In genomic region chr3:129311054-129311902, GRCh38 we compare ENCODE assay signal across 18 cellular contexts. TPM values are rescaled to one million over a fixed set of nuclear protein-coding genes. Genes with fewer than 3 reads are reported as not detected.
DNase-seq lines count a peak whose midpoint lies in the region; ATAC-seq and TF ChIP-seq lines count a peak whose summit lies in the region.
"Had no signal": no experiment of that assay in that cellular context is flagged by ENCODE, and none has a peak within 500 bp of the region (broad histone marks: within the 10 kb centered on the region; RNA-seq: fewer than 3 reads in every experiment).

No MANE protein-coding gene starts in this region.

- peaks cover 31% of the 10 kb centered on the region for H3K4me1 Mint-ChIP-seq in activated naive CD8-positive, alpha-beta T cell treated with anti-CD3 and anti-CD28 coated beads, Interleukin-2, amount 50 U/mL, for 24 hours
- H3K4me1 Mint-ChIP-seq in activated naive CD8-positive, alpha-beta T cell treated with anti-CD3 and anti-CD28 coated beads for 36 hours = peaks cover 39% of the 10 kb centered on the region
- H3K4me1 Mint-ChIP-seq in MCF 10A (ENCODE audit: insufficient read depth, unreplicated experiment) = peaks cover 16% of the 10 kb centered on the region
- H3K4me1 Mint-ChIP-seq in naive B cell = peaks cover 26 to 39% (median 34%) of the 10 kb centered on the region in 3 donors

- DNase-seq in activated naive CD8-positive, alpha-beta T cell treated with anti-CD3 and anti-CD28 coated beads, Interleukin-2, amount 50 U/mL, for 24 hours = no peak
- DNase-seq in activated naive CD8-positive, alpha-beta T cell treated with anti-CD3 and anti-CD28 coated beads for 36 hours = no peak
- DNase-seq in MCF 10A (ENCODE audit: unreplicated experiment) (no peak), naive B cell (no peak), NCI-H446 (lab: John Stamatoyannopoulos, UW) (no peak), NCI-H1694 (lab: John Stamatoyannopoulos, UW) (no peak), NCI-H2227 (lab: John Stamatoyannopoulos, UW; ENCODE audit: unreplicated experiment) (no peak)
- DNase-seq: activated CD4-positive, alpha-beta T cell treated with anti-CD3 and anti-CD28 coated beads for 4 hours; activated T-cell treated with anti-CD3 and anti-CD28 coated beads, Interleukin-2, amount 50 U/mL, for 1 hour; Calu3; central memory CD4-positive, alpha-beta T cell; foreskin fibroblast; mucosa of descending colon; NCI-H446 treated with DMSO at 0.1 percent for 48 hours; stimulated activated naive CD4-positive, alpha-beta T cell had no signal

- BruUV-seq in MCF 10A (replicated peaks; lab: Mats Ljungman, UMichigan) = no TSS peak

- H3K4me3 Mint-ChIP-seq in activated naive CD8-positive, alpha-beta T cell treated with anti-CD3 and anti-CD28 coated beads, Interleukin-2, amount 50 U/mL, for 24 hours = no peak overlapping the region
- no peak overlapping the region for H3K4me3 Mint-ChIP-seq in activated naive CD8-positive, alpha-beta T cell treated with anti-CD3 and anti-CD28 coated beads for 36 hours
- H3K4me3 Mint-ChIP-seq in MCF 10A (ENCODE audit: unreplicated experiment) (no peak overlapping the region), naive B cell (peak overlapping the region in 2 of 8 donors; percentile 2 to 44)
- H3K4me3 Mint-ChIP-seq: GM23338 had no signal

- CTCF ChIA-PET in MCF 10A (lab: Yijun Ruan, JAX) = no interaction called here

- no peaks in the 10 kb centered on the region for H3K9me3 Mint-ChIP-seq in activated naive CD8-positive, alpha-beta T cell treated with anti-CD3 and anti-CD28 coated beads, Interleukin-2, amount 50 U/mL, for 24 hours
- H3K9me3 Mint-ChIP-seq in activated naive CD8-positive, alpha-beta T cell treated with anti-CD3 and anti-CD28 coated beads for 36 hours = no peaks in the 10 kb centered on the region
- H3K9me3 Mint-ChIP-seq in MCF 10A (ENCODE audit: unreplicated experiment) (no peaks in the 10 kb centered on the region), naive B cell (peaks cover 0 to 2% (median 0%) of the 10 kb centered on the region in 7 donors)
- H3K9me3 Mint-ChIP-seq: GM23338 had no signal

- H3K27ac Mint-ChIP-seq in activated naive CD8-positive, alpha-beta T cell treated with anti-CD3 and anti-CD28 coated beads, Interleukin-2, amount 50 U/mL, for 24 hours = peak overlapping the region; percentile 4
- no peak overlapping the region for H3K27ac Mint-ChIP-seq in activated naive CD8-positive, alpha-beta T cell treated with anti-CD3 and anti-CD28 coated beads for 36 hours
- H3K27ac Mint-ChIP-seq in MCF 10A (ENCODE audit: low read depth, unreplicated experiment) (peak overlapping the region; percentile 4), naive B cell (peak overlapping the region in 4 of 6 donors; percentile 43 to 78 (median 53))
- H3K27ac Mint-ChIP-seq: GM23338 had no signal

- intact Hi-C loops in MCF 10A (cut with micrococcal nuclease) = no loop called here

- no peak for ATAC-seq in activated naive CD8-positive, alpha-beta T cell treated with anti-CD3 and anti-CD28 coated beads, Interleukin-2, amount 50 U/mL, for 24 hours
- ATAC-seq in naive B cell (ENCODE audit: low read depth in 2 of 2) (no peak), GM21381 (IDR thresholded peaks at IDR 0.05; ENCODE audit: unreplicated experiment) (no peak)
- ATAC-seq: GM23338, left colon, mucosa of descending colon had no signal

- peaks cover 7% of the 10 kb centered on the region for H3K36me3 Mint-ChIP-seq in activated naive CD8-positive, alpha-beta T cell treated with anti-CD3 and anti-CD28 coated beads, Interleukin-2, amount 50 U/mL, for 24 hours (ENCODE audit: low read depth)
- H3K36me3 Mint-ChIP-seq in activated naive CD8-positive, alpha-beta T cell treated with anti-CD3 and anti-CD28 coated beads for 36 hours = peaks cover 14% of the 10 kb centered on the region
- H3K36me3 Mint-ChIP-seq in MCF 10A (ENCODE audit: insufficient read depth, unreplicated experiment) (peaks cover 22% of the 10 kb centered on the region), naive B cell (no peaks in the 10 kb centered on the region)

- POLR2A ChIA-PET in MCF 10A (lab: Yijun Ruan, JAX) = interaction anchor here (0.6 to 2.9 kb wide), 8 partner anchors 29 to 258 kb away, joined by 3 to 13 read pairs (median 5); partner anchors contain the start of genes COPG1, HMCES, IFT122 and MBD4

- no peaks in the 10 kb centered on the region for H3K27me3 Mint-ChIP-seq in activated naive CD8-positive, alpha-beta T cell treated with anti-CD3 and anti-CD28 coated beads, Interleukin-2, amount 50 U/mL, for 24 hours
- no peaks in the 10 kb centered on the region for H3K27me3 Mint-ChIP-seq in activated naive CD8-positive, alpha-beta T cell treated with anti-CD3 and anti-CD28 coated beads for 36 hours
- H3K27me3 Mint-ChIP-seq in MCF 10A (ENCODE audit: insufficient read depth, unreplicated experiment) (no peaks in the 10 kb centered on the region), naive B cell (no peaks in the 10 kb centered on the region)

- no peak for TF ChIP-seq CTCF in MCF 10A (IDR thresholded peaks at IDR 0.05; ENCODE audit: unreplicated experiment)

RNA-seq across cellular contexts. Expression of gene HMCES, which starts 32.6 kb away (rescaled TPM):
- total RNA-seq in activated naive CD8-positive, alpha-beta T cell treated with anti-CD3 and anti-CD28 coated beads for 36 hours = 10 to 100 TPM; 83.6 to 83.7 TPM
- 29.4 and 42.8 TPM in 2 replicates for total RNA-seq in MCF 10A (2022)
- polyA plus RNA-seq in naive B cell (ENCODE audit: low read depth in 6 of 6) = 100 to 1,000 TPM; 128 to 265 (median 146) TPM
